In the genomic region with DNA sequence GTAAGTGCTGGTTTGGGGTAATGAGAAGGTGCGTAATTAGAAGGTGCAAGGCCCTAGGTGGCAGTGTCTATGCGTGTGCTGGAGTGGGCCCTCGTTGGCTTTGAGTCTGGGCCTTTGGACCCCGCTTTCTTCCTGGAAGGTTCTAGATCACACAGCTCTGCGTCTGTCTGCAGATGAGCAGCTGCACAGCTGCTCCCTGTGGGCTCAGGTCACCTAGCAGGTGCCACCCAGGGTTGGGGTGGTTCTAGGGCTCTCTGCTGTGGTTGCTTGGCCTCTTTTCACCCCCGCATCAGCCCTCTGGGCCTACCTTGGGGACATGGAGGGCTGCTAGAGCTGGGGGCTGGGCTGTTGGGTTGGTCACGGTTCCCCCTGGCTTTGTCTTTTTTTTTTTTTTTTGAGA, we compare ENCODE assay signal across 11 cellular contexts. TPM values are rescaled to one million over a fixed set of nuclear protein-coding genes. Genes with fewer than 3 reads are reported as not detected.
A peak's percentile ranks its signal among the peaks of the same experiment; 100 is the strongest.
DNase-seq lines count a peak whose midpoint lies in the region; ATAC-seq, FAIRE-seq and TF ChIP-seq lines count a peak whose summit lies in the region.
"Had no signal": no experiment of that assay in that cellular context is flagged by ENCODE, and none has a peak within 500 bp of the region (broad histone marks: within the 10 kb centered on the region; RNA-seq: fewer than 3 reads in every experiment).

No MANE protein-coding gene starts in this region.

- no peak for TF ChIP-seq EP300 in suprapubic skin (IDR thresholded peaks at IDR 0.05)

- H3K36me3 ChIP-seq in suprapubic skin, result no peaks in the 10 kb centered on the region
- H3K36me3 ChIP-seq: sigmoid colon had no signal

- H3K4me1 ChIP-seq in suprapubic skin, result peaks cover 79% of the 10 kb centered on the region

- H3K4me3 ChIP-seq in suprapubic skin, result no peak overlapping the region
- H3K4me3 ChIP-seq: sigmoid colon had no signal

- H3K4me1 Mint-ChIP-seq in activated naive CD4-positive, alpha-beta T cell treated with anti-CD3 and anti-CD28 coated beads for 36 hours (ENCODE audit: low read depth), result peaks cover 58% of the 10 kb centered on the region
- H3K4me1 Mint-ChIP-seq in T-cell (peaks cover 63 to 69% (median 68%) of the 10 kb centered on the region in 3 donors), memory B cell (peaks cover 76% of the 10 kb centered on the region)

- H3K27me3 Mint-ChIP-seq in activated naive CD4-positive, alpha-beta T cell treated with anti-CD3 and anti-CD28 coated beads for 36 hours (ENCODE audit: low read depth), result no peaks in the 10 kb centered on the region
- H3K27me3 Mint-ChIP-seq in T-cell (no peaks in the 10 kb centered on the region), memory B cell (no peaks in the 10 kb centered on the region)

- no peak for FAIRE-seq in GM12892 (lab: Jason Lieb, UNC)
- FAIRE-seq: G401.6 had no signal

- H3K27ac Mint-ChIP-seq in activated naive CD4-positive, alpha-beta T cell treated with anti-CD3 and anti-CD28 coated beads for 36 hours, result peak overlapping the region; percentile 30
- H3K27ac Mint-ChIP-seq in T-cell, result peak overlapping the region; percentile 63 to 82
- H3K27ac Mint-ChIP-seq in memory B cell, result peak overlapping the region; percentile 96

- POLR2A ChIA-PET in T-cell (lab: Charles Lee), result no interaction called here

- TF ChIP-seq CTCF in suprapubic skin (IDR thresholded peaks at IDR 0.05), result no peak

- CTCF ChIA-PET in activated naive CD4-positive, alpha-beta T cell treated with anti-CD3 and anti-CD28 coated beads for 36 hours (lab: Charles Lee), result no interaction called here
- CTCF ChIA-PET in T-cell (lab: Charles Lee), result no interaction called here

- intact Hi-C loops in activated naive CD4-positive, alpha-beta T cell treated with anti-CD3 and anti-CD28 coated beads for 36 hours (cut with micrococcal nuclease), result no loop called here

- DNase-seq in activated naive CD4-positive, alpha-beta T cell treated with anti-CD3 and anti-CD28 coated beads for 36 hours, result no peak
- no peak for DNase-seq in activated naive CD4-positive, alpha-beta T cell (lab: John Stamatoyannopoulos, UW)
- DNase-seq in T-cell (no peak), memory B cell (ENCODE audit: low spot score in 2 of 2) (no peak), suprapubic skin (ENCODE audit: low spot score in 2 of 2) (no peak), GM12892 (ENCODE audit: insufficient read length) (no peak)

- TF ChIP-seq POLR2A in suprapubic skin (IDR thresholded peaks at IDR 0.05), result no peak
- no peak for TF ChIP-seq POLR2A in GM12892 (IDR thresholded peaks at IDR 0.05; ENCODE audit: low read depth, low read length)

- peak overlapping the region; percentile 34 for H3K27ac ChIP-seq in suprapubic skin
- H3K27ac ChIP-seq: KMS-11 had no signal

- H3K4me3 Mint-ChIP-seq in activated naive CD4-positive, alpha-beta T cell treated with anti-CD3 and anti-CD28 coated beads for 36 hours, result no peak overlapping the region
- H3K4me3 Mint-ChIP-seq in T-cell (peak overlapping the region in 1 of 3 donors; percentile 65), memory B cell (peak overlapping the region; percentile 28)

- no peaks in the 10 kb centered on the region for H3K9me3 Mint-ChIP-seq in activated naive CD4-positive, alpha-beta T cell treated with anti-CD3 and anti-CD28 coated beads for 36 hours
- H3K9me3 Mint-ChIP-seq in T-cell (no peaks in the 10 kb centered on the region), memory B cell (no peaks in the 10 kb centered on the region)

- no peaks in the 10 kb centered on the region for H3K27me3 ChIP-seq in suprapubic skin
- H3K27me3 ChIP-seq: sigmoid colon had no signal

- WGBS in suprapubic skin, result 98% methylated on average over 6 of the region's 7 CpGs

- ATAC-seq in T-cell (replicated peaks in 1 of 4), result no peak
- ATAC-seq in memory B cell (ENCODE audit: low read depth), result no peak
- no peak for ATAC-seq in GM18511 (IDR thresholded peaks at IDR 0.05; ENCODE audit: unreplicated experiment)
- no peak for ATAC-seq in HG03469 (IDR thresholded peaks at IDR 0.05; ENCODE audit: unreplicated experiment)

- H3K36me3 Mint-ChIP-seq in activated naive CD4-positive, alpha-beta T cell treated with anti-CD3 and anti-CD28 coated beads for 36 hours (ENCODE audit: low read depth), result peaks cover 2% of the 10 kb centered on the region
- peaks cover 2% of the 10 kb centered on the region for H3K36me3 Mint-ChIP-seq in T-cell
- H3K36me3 Mint-ChIP-seq in memory B cell, result peaks cover 4% of the 10 kb centered on the region

- H3K9me3 ChIP-seq in suprapubic skin, result no peaks in the 10 kb centered on the region
- H3K9me3 ChIP-seq: sigmoid colon had no signal

RNA-seq across cellular contexts. Expression of gene RELT, which starts 10.4 kb away (rescaled TPM):
- total RNA-seq in activated naive CD4-positive, alpha-beta T cell treated with anti-CD3 and anti-CD28 coated beads for 36 hours, result 10 to 100 TPM; 17.9 to 18.5 TPM
- total RNA-seq in T-cell (100 to 1,000 TPM in 1 of 5 donors, 10 to 100 TPM in 4; 15.6 to 113 (median 19.9) TPM), suprapubic skin (10 to 100 TPM in 1 of 4 donors, 1 to 10 TPM in 3; 1.9 to 11.2 (median 4.2) TPM)
- 12.6 TPM for polyA plus RNA-seq in GM12892 (2012; ENCODE audit: missing spikeins)

Comparison
In these comparisons a context has a peak if more than half of its experiments do, and no peak if none do; other contexts are left out.
1. H3K27ac Mint-ChIP-seq: peak in every context shown above with its lines; median percentile 96 in memory B cell; 72 in T-cell; 30 in activated naive CD4-positive, alpha-beta T cell treated with anti-CD3 and anti-CD28 coated beads for 36 hours.